ENCODE assay signal across 9 cellular contexts in the genomic region with DNA sequence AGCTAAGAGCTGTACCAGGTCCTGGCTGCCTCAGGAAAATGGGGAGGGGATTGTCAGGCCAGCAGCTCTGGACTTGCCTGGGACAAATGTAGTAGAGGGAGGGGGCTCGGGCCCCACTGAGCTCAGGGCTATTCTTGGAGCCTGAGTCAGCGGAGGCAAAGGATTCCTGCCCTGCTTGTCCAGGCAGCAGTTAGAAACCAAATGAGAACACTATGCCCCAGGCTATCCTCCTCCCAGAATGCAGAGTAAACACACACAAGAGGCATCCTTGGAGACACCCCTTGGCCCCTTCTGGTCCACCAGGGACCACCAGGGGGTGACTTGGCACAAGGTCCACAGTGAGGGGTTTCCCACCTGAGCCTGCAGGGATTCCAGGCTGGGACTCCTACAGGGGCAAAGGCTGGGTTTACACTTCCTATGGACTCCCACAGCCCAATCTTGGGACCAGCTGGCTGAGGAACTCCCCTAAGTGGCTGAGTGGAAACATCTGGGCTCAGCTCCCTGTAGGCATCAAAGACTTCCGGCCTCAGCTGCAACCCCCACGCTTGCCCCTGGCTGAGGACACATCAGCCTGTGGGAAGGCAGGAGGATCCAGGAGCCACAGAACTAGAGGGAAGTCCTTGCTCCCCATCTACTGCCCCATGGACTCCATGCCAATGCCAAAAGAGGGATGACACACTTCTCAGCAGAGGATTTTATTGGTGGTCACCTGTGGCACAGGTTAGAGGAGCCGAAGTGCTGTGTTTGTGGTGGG. TPM values are rescaled to one million over a fixed set of nuclear protein-coding genes. Genes with fewer than 3 reads are reported as not detected.
A peak's percentile ranks its signal among the peaks of the same experiment; 100 is the strongest.
DNase-seq lines count a peak whose midpoint lies in the region; ATAC-seq and TF ChIP-seq lines count a peak whose summit lies in the region.
"Had no signal": no experiment of that assay in that cellular context is flagged by ENCODE, and none has a peak within 500 bp of the region (broad histone marks: within the 10 kb centered on the region; RNA-seq: fewer than 3 reads in every experiment).

No MANE protein-coding gene starts in this region.

- CTCF ChIA-PET in MCF 10A (lab: Yijun Ruan, JAX) = interaction anchor here (0.7 to 2.5 kb wide), 12 partner anchors 11 to 439 kb away, joined by 3 to 22 read pairs (median 4); a partner anchor contains a TSS

- TF ChIP-seq EP300 in suprapubic skin (IDR thresholded peaks at IDR 0.05) = no peak

- WGBS in suprapubic skin = 33% methylated on average over 5 of the region's 5 CpGs

- peaks cover 84% of the 10 kb centered on the region for H3K4me1 ChIP-seq in suprapubic skin

- H3K4me3 ChIP-seq in suprapubic skin = peak overlapping the region; percentile 4

- TF ChIP-seq POLR2A in suprapubic skin (IDR thresholded peaks at IDR 0.05) = no peak

- ATAC-seq in HG02938 (IDR thresholded peaks at IDR 0.05; ENCODE audit: unreplicated experiment) = no peak
- ATAC-seq in naive thymus-derived CD8-positive, alpha-beta T cell = no peak

- no peak for TF ChIP-seq CTCF in MCF 10A (IDR thresholded peaks at IDR 0.05; ENCODE audit: unreplicated experiment)
- no peak for TF ChIP-seq CTCF in suprapubic skin (IDR thresholded peaks at IDR 0.05)

- peaks cover 43% of the 10 kb centered on the region for H3K36me3 ChIP-seq in suprapubic skin

- BruUV-seq in MCF 10A (replicated peaks; lab: Mats Ljungman, UMichigan) = no TSS peak

- H3K27ac Mint-ChIP-seq in MCF 10A (ENCODE audit: low read depth, unreplicated experiment) = peak overlapping the region; percentile 68
- H3K27ac Mint-ChIP-seq in activated CD4-positive, alpha-beta T cell treated with anti-CD3 and anti-CD28 coated beads, Interleukin-2, amount 10 ng/mL, durations not matched to agents 24 days and 14 days = no peak overlapping the region
- H3K27ac Mint-ChIP-seq in naive thymus-derived CD8-positive, alpha-beta T cell = no peak overlapping the region
- H3K27ac Mint-ChIP-seq: activated B cell treated with CpG ODN at 0.5 μM for 24 hours had no signal

- intact Hi-C loops in MCF 10A (cut with micrococcal nuclease) = loop anchor here (2.0 kb wide), 1 partner anchor 42 kb away; a partner anchor contains a TSS
- intact Hi-C loops in activated CD4-positive, alpha-beta T cell treated with anti-CD3 and anti-CD28 coated beads, Interleukin-2, amount 10 ng/mL, durations not matched to agents 24 days and 14 days (cut with micrococcal nuclease) = no loop called here

- peaks cover 54% of the 10 kb centered on the region for H3K4me1 Mint-ChIP-seq in MCF 10A (ENCODE audit: insufficient read depth, unreplicated experiment)
- peaks cover 2% of the 10 kb centered on the region for H3K4me1 Mint-ChIP-seq in activated CD4-positive, alpha-beta T cell treated with anti-CD3 and anti-CD28 coated beads, Interleukin-2, amount 10 ng/mL, durations not matched to agents 24 days and 14 days
- peaks cover 6 to 19% (median 13%) of the 10 kb centered on the region in 4 donors for H3K4me1 Mint-ChIP-seq in naive thymus-derived CD8-positive, alpha-beta T cell

- H3K27me3 ChIP-seq in suprapubic skin = no peaks in the 10 kb centered on the region

- POLR2A ChIA-PET in MCF 10A (lab: Yijun Ruan, JAX) = interaction anchor here (0.6 to 8.9 kb wide), 42 partner anchors 10 to 1150 kb away, joined by 3 to 107 read pairs (median 6); a partner anchor contains a TSS
- POLR2A ChIA-PET in naive thymus-derived CD8-positive, alpha-beta T cell (lab: Charles Lee) = no interaction called here

- no peaks in the 10 kb centered on the region for H3K9me3 ChIP-seq in suprapubic skin

- H3K9me3 Mint-ChIP-seq in MCF 10A (ENCODE audit: unreplicated experiment) = no peaks in the 10 kb centered on the region
- no peaks in the 10 kb centered on the region for H3K9me3 Mint-ChIP-seq in activated CD4-positive, alpha-beta T cell treated with anti-CD3 and anti-CD28 coated beads, Interleukin-2, amount 10 ng/mL, durations not matched to agents 24 days and 14 days
- no peaks in the 10 kb centered on the region for H3K9me3 Mint-ChIP-seq in naive thymus-derived CD8-positive, alpha-beta T cell
- H3K9me3 Mint-ChIP-seq: activated B cell treated with CpG ODN at 0.5 μM for 24 hours had no signal

- no peaks in the 10 kb centered on the region for H3K27me3 Mint-ChIP-seq in MCF 10A (ENCODE audit: insufficient read depth, unreplicated experiment)
- peaks cover 16% of the 10 kb centered on the region for H3K27me3 Mint-ChIP-seq in activated CD4-positive, alpha-beta T cell treated with anti-CD3 and anti-CD28 coated beads, Interleukin-2, amount 10 ng/mL, durations not matched to agents 24 days and 14 days
- peaks cover 4 to 24% (median 6%) of the 10 kb centered on the region in 5 donors for H3K27me3 Mint-ChIP-seq in naive thymus-derived CD8-positive, alpha-beta T cell

- H3K4me3 Mint-ChIP-seq in MCF 10A (ENCODE audit: unreplicated experiment) = peak overlapping the region; percentile 50
- no peak overlapping the region for H3K4me3 Mint-ChIP-seq in activated CD4-positive, alpha-beta T cell treated with anti-CD3 and anti-CD28 coated beads, Interleukin-2, amount 10 ng/mL, durations not matched to agents 24 days and 14 days
- no peak overlapping the region for H3K4me3 Mint-ChIP-seq in naive thymus-derived CD8-positive, alpha-beta T cell
- H3K4me3 Mint-ChIP-seq: activated B cell treated with CpG ODN at 0.5 μM for 24 hours had no signal

- DNase-seq in HS-5 (ENCODE audit: low read depth) (peak; percentile 75), MCF 10A (ENCODE audit: unreplicated experiment) (peak; percentile 95), islet precursor cell (peak; percentile 99), suprapubic skin (ENCODE audit: low spot score in 2 of 2) (no peak), NCI-H1930 (lab: John Stamatoyannopoulos, UW) (no peak)
- no peak for DNase-seq in activated CD4-positive, alpha-beta T cell treated with anti-CD3 and anti-CD28 coated beads, Interleukin-2, amount 10 ng/mL, durations not matched to agents 24 days and 14 days
- no peak for DNase-seq in naive thymus-derived CD8-positive, alpha-beta T cell
- DNase-seq: activated B cell treated with CpG ODN at 0.5 μM for 24 hours had no signal

- H3K36me3 Mint-ChIP-seq in MCF 10A (ENCODE audit: insufficient read depth, unreplicated experiment) = peaks cover 52% of the 10 kb centered on the region
- peaks cover 30% of the 10 kb centered on the region for H3K36me3 Mint-ChIP-seq in activated CD4-positive, alpha-beta T cell treated with anti-CD3 and anti-CD28 coated beads, Interleukin-2, amount 10 ng/mL, durations not matched to agents 24 days and 14 days (ENCODE audit: low read depth)
- H3K36me3 Mint-ChIP-seq in naive thymus-derived CD8-positive, alpha-beta T cell = peaks cover 0 to 49% (median 5%) of the 10 kb centered on the region in 3 donors

- H3K27ac ChIP-seq in suprapubic skin = peak overlapping the region; percentile 90

RNA-seq across cellular contexts. Expression of a gene that starts 3.4 kb away (rescaled TPM):
- total RNA-seq in MCF 10A (2022) (44.2 and 60.5 TPM in 2 replicates), suprapubic skin (100 to 1,000 TPM; 287 to 596 (median 348) TPM)
- 0.56 and 0.62 TPM in 2 replicates for total RNA-seq in activated CD4-positive, alpha-beta T cell treated with anti-CD3 and anti-CD28 coated beads, Interleukin-2, amount 10 ng/mL, durations not matched to agents 24 days and 14 days
- 1 to 10 TPM; 1.6 to 1.8 TPM for total RNA-seq in naive thymus-derived CD8-positive, alpha-beta T cell
- polyA plus RNA-seq in naive thymus-derived CD8-positive, alpha-beta T cell = under 1 TPM in 1 of 3 donors, not detected in 2; 0.27 TPM

RNA-seq across cellular contexts. Expression of a gene that starts 10.9 kb away (rescaled TPM):
- total RNA-seq in MCF 10A (2022) (383 and 413 TPM in 2 replicates), suprapubic skin (100 to 1,000 TPM; 294 to 337 (median 319) TPM)
- 224 and 235 TPM in 2 replicates for total RNA-seq in activated CD4-positive, alpha-beta T cell treated with anti-CD3 and anti-CD28 coated beads, Interleukin-2, amount 10 ng/mL, durations not matched to agents 24 days and 14 days
- total RNA-seq in naive thymus-derived CD8-positive, alpha-beta T cell = 10 to 100 TPM; 78.8 to 83.4 TPM
- polyA plus RNA-seq in naive thymus-derived CD8-positive, alpha-beta T cell = 100 to 1,000 TPM; 143 to 167 (median 151) TPM

RNA-seq across cellular contexts. Expression of a gene that starts 23.1 kb away (rescaled TPM):
- total RNA-seq in MCF 10A (2022) = not detected in 2 replicates
- not detected for total RNA-seq in suprapubic skin
- 0.64 and 0.89 TPM in 2 replicates for total RNA-seq in activated CD4-positive, alpha-beta T cell treated with anti-CD3 and anti-CD28 coated beads, Interleukin-2, amount 10 ng/mL, durations not matched to agents 24 days and 14 days
- total RNA-seq in naive thymus-derived CD8-positive, alpha-beta T cell = not detected
- polyA plus RNA-seq in naive thymus-derived CD8-positive, alpha-beta T cell = not detected
- total RNA-seq: activated B cell treated with CpG ODN at 0.5 μM for 24 hours had no signal

RNA-seq across cellular contexts. Expression of a gene that starts 34.9 kb away (rescaled TPM):
- total RNA-seq in MCF 10A (2022) = 1.5 and 3.8 TPM in 2 replicates
- total RNA-seq in suprapubic skin = 10 to 100 TPM; 10.1 to 23.7 (median 18.0) TPM
- total RNA-seq in activated CD4-positive, alpha-beta T cell treated with anti-CD3 and anti-CD28 coated beads, Interleukin-2, amount 10 ng/mL, durations not matched to agents 24 days and 14 days = not detected in 2 replicates
- under 1 TPM in 1 of 2 experiments, not detected in 1; 0.25 TPM for total RNA-seq in naive thymus-derived CD8-positive, alpha-beta T cell
- polyA plus RNA-seq in naive thymus-derived CD8-positive, alpha-beta T cell = not detected
- total RNA-seq: activated B cell treated with CpG ODN at 0.5 μM for 24 hours had no signal

RNA-seq across cellular contexts. Expression of a gene that starts 36.8 kb away (rescaled TPM):
- total RNA-seq in MCF 10A (2022) = 47.4 and 63.3 TPM in 2 replicates
- 10 to 100 TPM; 14.0 to 29.4 (median 24.1) TPM for total RNA-seq in suprapubic skin
- 57.2 and 58.2 TPM in 2 replicates for total RNA-seq in activated CD4-positive, alpha-beta T cell treated with anti-CD3 and anti-CD28 coated beads, Interleukin-2, amount 10 ng/mL, durations not matched to agents 24 days and 14 days
- 10 to 100 TPM; 28.6 to 30.6 TPM for total RNA-seq in naive thymus-derived CD8-positive, alpha-beta T cell
- 1 to 10 TPM; 3.0 to 3.7 (median 3.5) TPM for polyA plus RNA-seq in naive thymus-derived CD8-positive, alpha-beta T cell

Comparison
In these comparisons a context has a peak if more than half of its experiments do, and no peak if none do; other contexts are left out.
1. DNase-seq: peak in HS-5 (single experiment), MCF 10A (single experiment) and islet precursor cell (single experiment); none in suprapubic skin (0 of 2), NCI-H1930 (0 of 2), activated CD4-positive, alpha-beta T cell treated with anti-CD3 and anti-CD28 coated beads, Interleukin-2, amount 10 ng/mL, durations not matched to agents 24 days and 14 days (single experiment) and naive thymus-derived CD8-positive, alpha-beta T cell (0 of 10).
2. RNA of a gene that starts 3.4 kb away (total RNA-seq): 287 to 596 TPM in suprapubic skin and 44.2 to 60.5 TPM in MCF 10A; 1.6 to 1.8 TPM in naive thymus-derived CD8-positive, alpha-beta T cell and 0.56 to 0.62 TPM in activated CD4-positive, alpha-beta T cell treated with anti-CD3 and anti-CD28 coated beads, Interleukin-2, amount 10 ng/mL, durations not matched to agents 24 days and 14 days; every median in the first group is over 10 times any median in the second.